9 cellular contexts compared by ENCODE assay signal in genomic region chr2:183093857-183094657, GRCh38.
DNase-seq lines count a peak whose midpoint lies in the region; ATAC-seq and TF ChIP-seq lines count a peak whose summit lies in the region.
"Had no signal": no experiment of that assay in that cellular context is flagged by ENCODE, and none has a peak within 500 bp of the region (broad histone marks: within the 10 kb centered on the region; RNA-seq: fewer than 3 reads in every experiment).

No MANE protein-coding gene starts in this region.

- peak; percentile 82 for ATAC-seq in HG03159 (IDR thresholded peaks at IDR 0.05; ENCODE audit: unreplicated experiment)
- ATAC-seq: naive thymus-derived CD4-positive, alpha-beta T cell had no signal

- peak; percentile 69 for DNase-seq in ELR (ENCODE audit: low read depth)
- peak; percentile 37 for DNase-seq in GM20000 (ENCODE audit: low spot score)
- DNase-seq in choroid plexus epithelial cell (ENCODE audit: low read depth): peak; percentile 76
- no peak for DNase-seq in SKM-1 (lab: John Stamatoyannopoulos, UW; ENCODE audit: unreplicated experiment)
- DNase-seq in NCI-H2081 (lab: John Stamatoyannopoulos, UW): no peak
- DNase-seq in activated naive CD4-positive, alpha-beta T cell (lab: John Stamatoyannopoulos, UW): no peak
- DNase-seq in NCI-H1048 (lab: John Stamatoyannopoulos, UW): no peak

- TF ChIP-seq CTCF in GM20000 (IDR thresholded peaks at IDR 0.05; ENCODE audit: extremely low read depth, missing control alignments): no peak
- no peak for TF ChIP-seq CTCF in choroid plexus epithelial cell (conservative IDR thresholded peaks at IDR 0.05; ENCODE audit: low read depth, low read length)

- H3K4me3 ChIP-seq in choroid plexus epithelial cell (ENCODE audit: low read depth, low read length): no peak overlapping the region

Comparison
In these comparisons a context has a peak if more than half of its experiments do, and no peak if none do; other contexts are left out.
1. DNase-seq: peak in ELR (single experiment), GM20000 (single experiment) and choroid plexus epithelial cell (single experiment); none in SKM-1 (single experiment), NCI-H2081 (0 of 2), activated naive CD4-positive, alpha-beta T cell (0 of 4) and NCI-H1048 (single experiment).